25 cellular contexts compared by ENCODE assay signal in the genomic region with DNA sequence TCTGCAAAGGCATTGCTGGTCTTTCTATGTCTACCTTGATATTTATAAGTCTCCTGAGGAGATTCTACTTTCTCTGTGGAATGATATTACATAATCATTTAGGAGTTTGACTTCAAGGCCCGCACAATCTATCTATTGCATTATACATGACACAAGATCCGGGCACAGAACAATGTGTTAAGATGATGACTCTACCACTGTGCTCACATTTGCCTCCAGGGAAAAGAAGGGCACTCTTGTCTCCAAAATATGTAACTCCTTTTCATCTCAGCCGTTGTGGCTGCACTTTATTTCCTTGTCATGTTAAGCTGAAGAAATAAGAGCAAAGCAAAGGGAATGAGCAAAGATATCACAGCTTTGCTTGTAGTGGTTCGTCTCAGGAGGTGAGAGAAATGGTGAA.
A peak's percentile ranks its signal among the peaks of the same experiment; 100 is the strongest.
DNase-seq lines count a peak whose midpoint lies in the region; ATAC-seq and TF ChIP-seq lines count a peak whose summit lies in the region.
"Had no signal": no experiment of that assay in that cellular context is flagged by ENCODE, and none has a peak within 500 bp of the region (broad histone marks: within the 10 kb centered on the region; RNA-seq: fewer than 3 reads in every experiment).

No MANE protein-coding gene starts in this region.

- no peak for ATAC-seq in PC-3
- no peak for ATAC-seq in GM18873 (IDR thresholded peaks at IDR 0.05; ENCODE audit: low FRiP score, unreplicated experiment)
- ATAC-seq: activated naive CD8-positive, alpha-beta T cell treated with anti-CD3 and anti-CD28 coated beads, Interleukin-2, amount 50 U/mL, for 24 hours; activated T-cell treated with anti-CD3 and anti-CD28 coated beads, Interleukin-2, amount 50 U/mL, for 72 hours; left colon had no signal

- POLR2A ChIA-PET in PC-3 (lab: Charles Lee; ENCODE audit: unreplicated experiment): no interaction called here

- no peaks in the 10 kb centered on the region for H3K27me3 ChIP-seq in PC-3 (ENCODE audit: low read length)
- H3K27me3 ChIP-seq in mammary epithelial cell (ENCODE audit: insufficient read depth, low read length): no peaks in the 10 kb centered on the region
- H3K27me3 ChIP-seq in ovary: no peaks in the 10 kb centered on the region
- H3K27me3 ChIP-seq: right atrium auricular region, uterus had no signal

- intact Hi-C loops in PC-3 (cut with micrococcal nuclease) (loop anchor here (2.0 to 5.0 kb wide), 2 partner anchors 539 to 611 kb away; no protein-coding TSS in a partner anchor), mammary epithelial cell (cut with micrococcal nuclease) (loop anchor here (2.0 kb wide), 2 partner anchors 95 to 145 kb away; no protein-coding TSS in a partner anchor), ovary (cut with DNase I) (no loop called here)

- H3K9me3 Mint-ChIP-seq in mesothelial cell of epicardium: peaks cover 13% of the 10 kb centered on the region
- H3K9me3 Mint-ChIP-seq: activated CD4-positive, alpha-beta memory T cell treated with anti-CD3 and anti-CD28 coated beads for 36 hours; activated naive CD8-positive, alpha-beta T cell treated with anti-CD3 and anti-CD28 coated beads, Interleukin-2, amount 50 U/mL, for 24 hours; memory B cell had no signal

- no peak for TF ChIP-seq CTCF in PC-3 (conservative IDR thresholded peaks at IDR 0.05; ENCODE audit: low read depth, low read length)
- no peak for TF ChIP-seq CTCF in mammary epithelial cell (conservative IDR thresholded peaks at IDR 0.05 in 1 of 2, IDR thresholded peaks at IDR 0.05 in 1 of 2; ENCODE audit: extremely low read depth in 1 of 2, insufficient read depth in 1 of 2, low read depth in 1 of 2, low read length in 2 of 2)
- no peak for TF ChIP-seq CTCF in mesothelial cell of epicardium (IDR thresholded peaks at IDR 0.05; ENCODE audit: unreplicated experiment)
- TF ChIP-seq CTCF in ovary (IDR thresholded peaks at IDR 0.05): no peak

- H3K4me1 ChIP-seq in PC-3 (ENCODE audit: insufficient read depth, low read length): peaks cover 32% of the 10 kb centered on the region
- H3K4me1 ChIP-seq in mammary epithelial cell (ENCODE audit: insufficient read depth, low read length): peaks cover 40% of the 10 kb centered on the region
- H3K4me1 ChIP-seq in ovary (ENCODE audit: insufficient read depth): no peaks in the 10 kb centered on the region
- H3K4me1 ChIP-seq: right atrium auricular region, uterus had no signal

- H3K4me2 ChIP-seq in PC-3 (ENCODE audit: low read length) (peak overlapping the region; percentile 45; the same call in 1 of the 2 replicates), mammary epithelial cell (ENCODE audit: insufficient read depth, low read depth, low read length) (peak overlapping the region; percentile 51)
- H3K4me2 ChIP-seq: KMS-11 had no signal

- H3K9ac ChIP-seq in PC-3 (ENCODE audit: low read length) (peak overlapping the region; percentile 32; the same call in 1 of the 2 replicates), mammary epithelial cell (ENCODE audit: insufficient read depth, low read length) (peak overlapping the region; percentile 79)
- H3K9ac ChIP-seq: KMS-11 had no signal

- peak overlapping the region; percentile 64 for H3K27ac Mint-ChIP-seq in mesothelial cell of epicardium
- H3K27ac Mint-ChIP-seq: activated CD4-positive, alpha-beta memory T cell treated with anti-CD3 and anti-CD28 coated beads for 36 hours; activated naive CD8-positive, alpha-beta T cell treated with anti-CD3 and anti-CD28 coated beads, Interleukin-2, amount 50 U/mL, for 24 hours; activated T-cell treated with anti-CD3 and anti-CD28 coated beads, Interleukin-2, amount 50 U/mL, for 72 hours; immature natural killer cell; memory B cell; stimulated activated naive CD8-positive, alpha-beta T cell treated with anti-CD3 and anti-CD28 coated beads, Interleukin-15, Interleukin-2, amounts not matched to agents 100 ng/mL and 50 ng/mL, for 24 hours had no signal

- H4K20me1 ChIP-seq in PC-3 (ENCODE audit: low read length): no peaks in the 10 kb centered on the region
- no peaks in the 10 kb centered on the region for H4K20me1 ChIP-seq in mammary epithelial cell (ENCODE audit: insufficient read depth, low read length)

- no peaks in the 10 kb centered on the region for H3F3A ChIP-seq in PC-3 (ENCODE audit: low read length, unreplicated experiment)

- peaks cover 6% of the 10 kb centered on the region for H3K4me1 Mint-ChIP-seq in mesothelial cell of epicardium
- H3K4me1 Mint-ChIP-seq: activated naive CD8-positive, alpha-beta T cell treated with anti-CD3 and anti-CD28 coated beads, Interleukin-2, amount 50 U/mL, for 24 hours; immature natural killer cell; memory B cell had no signal

- no peaks in the 10 kb centered on the region for H3K9me2 ChIP-seq in PC-3 (replicated peaks; ENCODE audit: low read length)

- no peak overlapping the region for H2AFZ ChIP-seq in PC-3 (ENCODE audit: low read length)
- peak overlapping the region; percentile 34 for H2AFZ ChIP-seq in mammary epithelial cell (ENCODE audit: low read depth, low read length)

- H3K79me2 ChIP-seq in PC-3 (ENCODE audit: low read length): no peaks in the 10 kb centered on the region
- no peaks in the 10 kb centered on the region for H3K79me2 ChIP-seq in mammary epithelial cell (ENCODE audit: insufficient read depth, low read length)

- no peaks in the 10 kb centered on the region for H3K9me3 ChIP-seq in PC-3 (ENCODE audit: low read length)
- no peaks in the 10 kb centered on the region for H3K9me3 ChIP-seq in mammary epithelial cell (replicated peaks; ENCODE audit: insufficient read depth, low read length)
- no peaks in the 10 kb centered on the region for H3K9me3 ChIP-seq in ovary
- H3K9me3 ChIP-seq: right atrium auricular region, thoracic aorta, uterus had no signal

- TF ChIP-seq POLR2A in ovary (IDR thresholded peaks at IDR 0.05): no peak

- no peak for TF ChIP-seq EP300 in ovary (IDR thresholded peaks at IDR 0.05)

- no peaks in the 10 kb centered on the region for H3K36me3 Mint-ChIP-seq in mesothelial cell of epicardium
- H3K36me3 Mint-ChIP-seq: activated CD4-positive, alpha-beta memory T cell treated with anti-CD3 and anti-CD28 coated beads for 36 hours; immature natural killer cell; memory B cell had no signal

- CTCF ChIA-PET in PC-3 (lab: Charles Lee) (no interaction called here), mammary epithelial cell (lab: Charles Lee; ENCODE audit: low non-redundant PET) (no interaction called here)

- in situ Hi-C loops in mammary epithelial cell (cut with MboI; ENCODE audit: low sequenced_read_pairs in 2 of 2): no loop called here

- dilution Hi-C loops in mammary epithelial cell (cut with HindIII; ENCODE audit: low sequenced_read_pairs): no loop called here

- 0% methylated on average over 3 of the region's 4 CpGs for WGBS in mammary epithelial cell (ENCODE audit: low coverage, missing lambda C conversion rate)
- 76 to 88% (median 85%) methylated on average over 4 of the region's 4 CpGs for WGBS in ovary, 3 donors

- BruUV-seq in PC-3 (replicated peaks; lab: Mats Ljungman, UMichigan) (no TSS peak), mammary epithelial cell (replicated peaks; lab: Mats Ljungman, UMichigan) (no TSS peak)

- H3K27me3 Mint-ChIP-seq in mesothelial cell of epicardium (ENCODE audit: low read depth): no peaks in the 10 kb centered on the region

- H3K4me3 ChIP-seq in PC-3 (ENCODE audit: low read length) (no peak overlapping the region), mammary epithelial cell (replicated peaks in 1 of 3; ENCODE audit: insufficient read depth in 1 of 3, low read depth in 2 of 3, low read length in 3 of 3) (no peak overlapping the region), ovary (no peak overlapping the region)
- H3K4me3 ChIP-seq: right atrium auricular region, thoracic aorta, uterus had no signal

- no peak overlapping the region for H3K4me3 Mint-ChIP-seq in mesothelial cell of epicardium
- H3K4me3 Mint-ChIP-seq: activated CD4-positive, alpha-beta memory T cell treated with anti-CD3 and anti-CD28 coated beads for 36 hours; activated naive CD8-positive, alpha-beta T cell treated with anti-CD3 and anti-CD28 coated beads, Interleukin-2, amount 50 U/mL, for 24 hours; activated T-cell treated with anti-CD3 and anti-CD28 coated beads, Interleukin-2, amount 50 U/mL, for 72 hours; immature natural killer cell; memory B cell; stimulated activated naive CD8-positive, alpha-beta T cell treated with anti-CD3 and anti-CD28 coated beads, Interleukin-15, Interleukin-2, amounts not matched to agents 100 ng/mL and 50 ng/mL, for 24 hours had no signal

- DNase-seq in ELR (ENCODE audit: low read depth) (peak; percentile 17), PC-3 (peak; percentile 52), mammary epithelial cell (peak; percentile 88), mesothelial cell of epicardium (ENCODE audit: low spot score in 2 of 2, unreplicated experiment in 2 of 2) (no peak), cerebellar nuclear complex (lab: John Stamatoyannopoulos, UW) (no peak), ovary (no peak), dedifferentiated amniotic fluid mesenchymal stem cell (ENCODE audit: extremely low spot score) (no peak)
- DNase-seq: activated CD4-positive, alpha-beta memory T cell treated with anti-CD3 and anti-CD28 coated beads for 36 hours; activated CD4-positive, CD25-positive, alpha-beta regulatory T cell treated with anti-CD3 and anti-CD28 coated beads, Interleukin-2, amount 50 U/mL, for 72 hours; activated naive CD8-positive, alpha-beta T cell treated with anti-CD3 and anti-CD28 coated beads, Interleukin-2, amount 50 U/mL, for 24 hours; activated T-cell treated with anti-CD3 and anti-CD28 coated beads, Interleukin-2, amount 50 U/mL, for 72 hours; immature natural killer cell; left colon; NCI-H2107; NCI-H510A; SHP77; stimulated activated CD4-positive, alpha-beta T cell treated with anti-CD3 and anti-CD28 coated beads, Interleukin-2, amount 100 ng/mL, for 24 hours; stimulated activated CD8-positive, alpha-beta memory T cell treated with anti-CD3 and anti-CD28 coated beads, Interleukin-4, amount 100 ng/mL, for 48 hours; uterus had no signal

- H3K36me3 ChIP-seq in PC-3 (ENCODE audit: low read depth, low read length) (no peaks in the 10 kb centered on the region), mammary epithelial cell (ENCODE audit: insufficient read depth, low read length) (no peaks in the 10 kb centered on the region), ovary (no peaks in the 10 kb centered on the region)
- H3K36me3 ChIP-seq: right atrium auricular region, thoracic aorta, uterus had no signal

- H3K27ac ChIP-seq in PC-3 (ENCODE audit: low read length) (peak overlapping the region; percentile 83), mammary epithelial cell (ENCODE audit: insufficient read depth, low read depth, low read length) (peak overlapping the region; percentile 99), ovary (no peak overlapping the region)
- H3K27ac ChIP-seq: KMS-11, right atrium auricular region, thoracic aorta, uterus had no signal

Comparison
In these comparisons a context has a peak if more than half of its experiments do, and no peak if none do; other contexts are left out.
1. DNase-seq: peak in ELR (single experiment), PC-3 (single experiment) and mammary epithelial cell (single experiment); none in mesothelial cell of epicardium (0 of 2), cerebellar nuclear complex (0 of 2), ovary (0 of 5) and dedifferentiated amniotic fluid mesenchymal stem cell (single experiment).
2. H3K27ac ChIP-seq: peak in PC-3 (single experiment) and mammary epithelial cell (single experiment); none in ovary (0 of 2).
3. intact Hi-C loops: an anchor here in PC-3 (2.0 to 5.0 kb wide) and mammary epithelial cell (2.0 kb wide); none called in ovary.